10 cellular contexts compared by ENCODE assay signal in genomic region chr6:107495196-107495643, GRCh38. TPM values are rescaled to one million over a fixed set of nuclear protein-coding genes. Genes with fewer than 3 reads are reported as not detected.
DNase-seq lines count a peak whose midpoint lies in the region; ATAC-seq and TF ChIP-seq lines count a peak whose summit lies in the region.
"Had no signal": no experiment of that assay in that cellular context is flagged by ENCODE, and none has a peak within 500 bp of the region (broad histone marks: within the 10 kb centered on the region; RNA-seq: fewer than 3 reads in every experiment).

No MANE protein-coding gene starts in this region.

- peak overlapping the region; percentile 93; the same call in 1 of the 2 replicates for H3K4me3 ChIP-seq in Karpas-422 (ENCODE audit: low read length)
- no peak overlapping the region for H3K4me3 ChIP-seq in left lung
- H3K4me3 ChIP-seq: SJCRH30 had no signal

- peak; percentile 62 for ATAC-seq in left lung
- ATAC-seq in HG03095 (IDR thresholded peaks at IDR 0.05; ENCODE audit: unreplicated experiment), result no peak

- H3K36me3 ChIP-seq in Karpas-422 (ENCODE audit: insufficient read depth, low read length) (peaks cover 18% of the 10 kb centered on the region; the same call in 1 of the 2 replicates), left lung (no peaks in the 10 kb centered on the region)
- H3K36me3 ChIP-seq: SJCRH30 had no signal

- H3K4me1 ChIP-seq in Karpas-422 (ENCODE audit: low read length) (peaks cover 75% of the 10 kb centered on the region), left lung (peaks cover 20 to 33% of the 10 kb centered on the region in 2 donors)

- no peak overlapping the region for H2AFZ ChIP-seq in Karpas-422 (ENCODE audit: low read length)

- no peak for TF ChIP-seq CTCF in left lung (IDR thresholded peaks at IDR 0.05)

- intact Hi-C loops in left lung (cut with DNase I), result no loop called here

- peak overlapping the region; percentile 87 for H3K9ac ChIP-seq in Karpas-422 (ENCODE audit: low read length)

- DNase-seq in Karpas-422, result no peak
- no peak for DNase-seq in left lung
- DNase-seq in stromal cell of bone marrow (ENCODE audit: low read depth), result peak; percentile 42
- DNase-seq in activated naive CD4-positive, alpha-beta T cell (lab: John Stamatoyannopoulos, UW), result no peak
- no peak for DNase-seq in NCI-H1105 (lab: John Stamatoyannopoulos, UW)
- DNase-seq in NCI-H2196 (lab: John Stamatoyannopoulos, UW; ENCODE audit: unreplicated experiment), result no peak
- DNase-seq: NCI-H146 had no signal

- H3K9me2 ChIP-seq in Karpas-422 (replicated peaks; ENCODE audit: insufficient read depth, low read length), result no peaks in the 10 kb centered on the region

- H3K9me3 ChIP-seq in Karpas-422 (ENCODE audit: low read length) (no peaks in the 10 kb centered on the region), left lung (no peaks in the 10 kb centered on the region)
- H3K9me3 ChIP-seq: SJCRH30 had no signal

- peak overlapping the region; percentile 91 for H3K4me2 ChIP-seq in Karpas-422 (ENCODE audit: low read depth, low read length, poor library complexity, severe bottlenecking)

- no peaks in the 10 kb centered on the region for H3K27me3 ChIP-seq in Karpas-422 (ENCODE audit: low read length)
- peaks cover 0 to 57% of the 10 kb centered on the region in 2 donors for H3K27me3 ChIP-seq in left lung
- H3K27me3 ChIP-seq: SJCRH30 had no signal

- H3K27ac ChIP-seq in Karpas-422 (ENCODE audit: low read length) (peak overlapping the region; percentile 84), cingulate gyrus (ENCODE audit: low read depth, low read length) (peak overlapping the region; percentile 67), left lung (peak overlapping the region; percentile 65 to 78)
- H3K27ac ChIP-seq: SJCRH30 had no signal

- peaks cover 100% of the 10 kb centered on the region for H3K79me2 ChIP-seq in Karpas-422 (ENCODE audit: low read length)

- peaks cover 3% of the 10 kb centered on the region; the same call in 1 of the 2 replicates for H4K20me1 ChIP-seq in Karpas-422 (ENCODE audit: insufficient read depth, low read depth, low read length)

RNA-seq across cellular contexts. Expression of gene SOBP, which starts 5.3 kb away (rescaled TPM):
- 16.1 and 17.8 TPM in 2 replicates for total RNA-seq in Karpas-422 (2014; rRNA removed; shearing (Covaris generic); ENCODE audit: low replicate concordance)
- total RNA-seq in left lung, result 10 to 100 TPM in 1 of 2 donors, 1 to 10 TPM in 1; 6.5 to 11.1 TPM

RNA-seq across cellular contexts. Expression of gene PDSS2, which starts 35.9 kb away (rescaled TPM):
- 7.4 and 16.3 TPM in 2 replicates for total RNA-seq in Karpas-422 (2014; rRNA removed; shearing (Covaris generic); ENCODE audit: low replicate concordance)
- 10 to 100 TPM; 19.2 to 20.6 TPM for total RNA-seq in left lung
